14 cellular contexts compared by ENCODE assay signal in genomic region chr9:673966-674526, GRCh38.
DNase-seq lines count a peak whose midpoint lies in the region; ATAC-seq and TF ChIP-seq lines count a peak whose summit lies in the region.
"Had no signal": no experiment of that assay in that cellular context is flagged by ENCODE, and none has a peak within 500 bp of the region (broad histone marks: within the 10 kb centered on the region; RNA-seq: fewer than 3 reads in every experiment).

No MANE protein-coding gene starts in this region.

- H3K4me1 ChIP-seq in BLaER1 treated with 17β-estradiol and CSF1 and Interleukin-3, amounts not matched to agents 10 nM and 100 nM = peaks cover 0 to 23% (median 13%) of the 10 kb centered on the region in 10 experiments; a peak in 16 of 20 replicates
- H3K4me1 ChIP-seq in RWPE2 (ENCODE audit: insufficient read depth, poor library complexity, severe bottlenecking) (peaks cover 54% of the 10 kb centered on the region), foreskin keratinocyte (peaks cover 63% of the 10 kb centered on the region), trophoblast cell (ENCODE audit: control insufficient read depth in 1 of 2, insufficient read depth in 2 of 2, low read length in 2 of 2) (peaks cover 7 to 13% of the 10 kb centered on the region in 2 experiments)

- H3K27ac ChIP-seq in BLaER1 treated with 17β-estradiol and CSF1 and Interleukin-3, amounts not matched to agents 10 nM and 100 nM = no peak overlapping the region
- H3K27ac ChIP-seq in RWPE2 (ENCODE audit: poor library complexity, severe bottlenecking) (peak overlapping the region; percentile 84), foreskin keratinocyte (peak overlapping the region; percentile 73), trophoblast cell (ENCODE audit: low read depth, low read length) (peak overlapping the region; percentile 56)
- H3K27ac ChIP-seq: body of pancreas, spleen had no signal

- TF ChIP-seq CTCF in RWPE2 (IDR thresholded peaks at IDR 0.05; ENCODE audit: poor library complexity, severe bottlenecking) (no peak), foreskin keratinocyte (conservative IDR thresholded peaks at IDR 0.05) (no peak)

- no peaks in the 10 kb centered on the region for H3K36me3 ChIP-seq in BLaER1 treated with 17β-estradiol and CSF1 and Interleukin-3, amounts not matched to agents 10 nM and 100 nM
- no peaks in the 10 kb centered on the region for H3K36me3 ChIP-seq in RWPE2 (ENCODE audit: low read depth)
- peaks cover 0 to 3% of the 10 kb centered on the region in 2 experiments for H3K36me3 ChIP-seq in trophoblast cell (ENCODE audit: control insufficient read depth in 1 of 2, insufficient read depth in 2 of 2, low read length in 2 of 2)
- H3K36me3 ChIP-seq: spleen had no signal

- H2BK5ac ChIP-seq in trophoblast cell (ENCODE audit: low read depth, low read length, poor library complexity) = peak overlapping the region; percentile 59

- H4K20me1 ChIP-seq in BLaER1 treated with 17β-estradiol and CSF1 and Interleukin-3, amounts not matched to agents 10 nM and 100 nM = no peaks in the 10 kb centered on the region

- no peak overlapping the region for H3K9ac ChIP-seq in BLaER1 treated with 17β-estradiol and CSF1 and Interleukin-3, amounts not matched to agents 10 nM and 100 nM
- H3K9ac ChIP-seq in trophoblast cell (ENCODE audit: low read length) = no peak overlapping the region

- peaks cover 16 to 23% (median 18%) of the 10 kb centered on the region in 11 experiments for H3K9me3 ChIP-seq in BLaER1 treated with 17β-estradiol and CSF1 and Interleukin-3, amounts not matched to agents 10 nM and 100 nM (replicated peaks in 1 of 11)
- H3K9me3 ChIP-seq in RWPE2 (ENCODE audit: severe bottlenecking) (no peaks in the 10 kb centered on the region), trophoblast cell (ENCODE audit: insufficient read depth, low read depth, low read length) (no peaks in the 10 kb centered on the region)
- H3K9me3 ChIP-seq: body of pancreas had no signal

- no peak overlapping the region for H3K4me3 ChIP-seq in BLaER1 treated with 17β-estradiol and CSF1 and Interleukin-3, amounts not matched to agents 10 nM and 100 nM
- H3K4me3 ChIP-seq in RWPE2 (ENCODE audit: severe bottlenecking) = no peak overlapping the region
- no peak overlapping the region for H3K4me3 ChIP-seq in trophoblast cell (ENCODE audit: low read depth, low read length)
- H3K4me3 ChIP-seq: body of pancreas, spleen had no signal

- peaks cover 10% of the 10 kb centered on the region for H3K79me1 ChIP-seq in trophoblast cell (ENCODE audit: low read length)

- H4K12ac ChIP-seq in trophoblast cell (ENCODE audit: low read depth, low read length) = no peak overlapping the region

- no peaks in the 10 kb centered on the region for H3K27me3 ChIP-seq in BLaER1 treated with 17β-estradiol and CSF1 and Interleukin-3, amounts not matched to agents 10 nM and 100 nM
- no peaks in the 10 kb centered on the region for H3K27me3 ChIP-seq in RWPE2 (ENCODE audit: insufficient read depth, poor library complexity, severe bottlenecking)
- H3K27me3 ChIP-seq in foreskin keratinocyte = no peaks in the 10 kb centered on the region
- no peaks in the 10 kb centered on the region for H3K27me3 ChIP-seq in trophoblast cell (ENCODE audit: insufficient read depth, low read length)
- H3K27me3 ChIP-seq: body of pancreas, spleen had no signal

- H3K14ac ChIP-seq in trophoblast cell (ENCODE audit: low read length) = no peak overlapping the region

- H3K18ac ChIP-seq in trophoblast cell (ENCODE audit: low read length) = peak overlapping the region; percentile 41

- peak overlapping the region; percentile 85 for H2BK12ac ChIP-seq in trophoblast cell (ENCODE audit: low read length)

- H3K23ac ChIP-seq in trophoblast cell (ENCODE audit: low read length) = no peak overlapping the region

- H4K8ac ChIP-seq in trophoblast cell (ENCODE audit: low read depth, low read length) = peak overlapping the region; percentile 84

- H3K79me2 ChIP-seq in trophoblast cell (ENCODE audit: control insufficient read depth, insufficient read depth, low read length, poor library complexity) = no peaks in the 10 kb centered on the region

- H2AK5ac ChIP-seq in trophoblast cell (ENCODE audit: low read length) = peak overlapping the region; percentile 35

- WGBS in trophoblast cell (ENCODE audit: extremely low coverage, insufficient coverage, insufficient read length) = no CpG with 5 or more reads among the region's 3 CpGs

- ATAC-seq in RWPE2 (ENCODE audit: low read depth) (peak; percentile 9; the same call in 2 of the 3 replicates), foreskin keratinocyte (peak; percentile 75), SK-N-SH treated with all-trans-retinoic acid at 6 μM for 48 hours (no peak)
- ATAC-seq: body of pancreas, natural killer cell had no signal

- H2AFZ ChIP-seq in trophoblast cell (ENCODE audit: insufficient read depth, low read length, poor library complexity) = no peak overlapping the region

- no peak overlapping the region for H3K4ac ChIP-seq in trophoblast cell (ENCODE audit: low read depth, low read length)

- peak overlapping the region; percentile 30 for H2BK120ac ChIP-seq in trophoblast cell (ENCODE audit: insufficient read depth, low read length, poor library complexity)

- no peak for DNase-seq in RWPE2 (ENCODE audit: low spot score)
- no peak for DNase-seq in foreskin keratinocyte
- DNase-seq in trophoblast cell = no peak
- DNase-seq in NCI-H187 treated with DMSO at 0.1 percent for 48 hours (lab: John Stamatoyannopoulos, UW) = no peak
- DNase-seq in activated CD4-positive, alpha-beta T cell treated with anti-CD3 and anti-CD28 coated beads, Interleukin-2, amount 50 U/mL, for 4 hours = no peak
- no peak for DNase-seq in DMS53 treated with DMSO at 0.1 percent for 48 hours (lab: John Stamatoyannopoulos, UW; ENCODE audit: unreplicated experiment)
- DNase-seq: body of pancreas, EL, natural killer cell, NCI-H1417 treated with DMSO at 0.1 percent for 48 hours, spleen, T-helper 1 cell had no signal

- peak overlapping the region in 6 of 11 experiments; percentile 12 to 44 (median 32); a peak in 10 of 22 replicates for H3K4me2 ChIP-seq in BLaER1 treated with 17β-estradiol and CSF1 and Interleukin-3, amounts not matched to agents 10 nM and 100 nM
- no peak overlapping the region for H3K4me2 ChIP-seq in trophoblast cell (ENCODE audit: low read length)

- H4K91ac ChIP-seq in trophoblast cell (ENCODE audit: low read depth, low read length) = peak overlapping the region; percentile 61

TF ChIP-seq in SK-N-SH treated with all-trans-retinoic acid at 6 μM for 48 hours, 23 proteins besides CTCF, POLR2A, EP300 and RAD21 (continues in another document):
- TF ChIP-seq ARNTL (CRISPR knock-in tag; IDR thresholded peaks at IDR 0.05; ENCODE audit: borderline replicate concordance, low read depth) = no peak
- no peak for TF ChIP-seq TSHZ2 (CRISPR knock-in tag; IDR thresholded peaks at IDR 0.05)
- TF ChIP-seq, protein P1, sequence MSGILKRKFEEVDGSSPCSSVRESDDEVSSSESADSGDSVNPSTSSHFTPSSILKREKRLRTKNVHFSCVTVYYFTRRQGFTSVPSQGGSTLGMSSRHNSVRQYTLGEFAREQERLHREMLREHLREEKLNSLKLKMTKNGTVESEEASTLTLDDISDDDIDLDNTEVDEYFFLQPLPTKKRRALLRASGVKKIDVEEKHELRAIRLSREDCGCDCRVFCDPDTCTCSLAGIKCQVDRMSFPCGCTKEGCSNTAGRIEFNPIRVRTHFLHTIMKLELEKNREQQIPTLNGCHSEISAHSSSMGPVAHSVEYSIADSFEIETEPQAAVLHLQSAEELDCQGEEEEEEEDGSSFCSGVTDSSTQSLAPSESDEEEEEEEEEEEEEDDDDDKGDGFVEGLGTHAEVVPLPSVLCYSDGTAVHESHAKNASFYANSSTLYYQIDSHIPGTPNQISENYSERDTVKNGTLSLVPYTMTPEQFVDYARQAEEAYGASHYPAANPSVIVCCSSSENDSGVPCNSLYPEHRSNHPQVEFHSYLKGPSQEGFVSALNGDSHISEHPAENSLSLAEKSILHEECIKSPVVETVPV (CRISPR knock-in tag; IDR thresholded peaks at IDR 0.05) = no peak
- no peak for TF ChIP-seq CSDC2 (CRISPR knock-in tag; IDR thresholded peaks at IDR 0.05)
- TF ChIP-seq TCF4 (CRISPR knock-in tag; IDR thresholded peaks at IDR 0.05; ENCODE audit: borderline replicate concordance) = no peak
- TF ChIP-seq ZFP30 (CRISPR knock-in tag; IDR thresholded peaks at IDR 0.05) = no peak
- TF ChIP-seq ESRRG (CRISPR knock-in tag; IDR thresholded peaks at IDR 0.05) = no peak
- TF ChIP-seq ZNF70 (CRISPR knock-in tag; IDR thresholded peaks at IDR 0.05) = no peak
- no peak for TF ChIP-seq SNAI2 (CRISPR knock-in tag; IDR thresholded peaks at IDR 0.05)

Comparison
In these comparisons a context has a peak if more than half of its experiments do, and no peak if none do; other contexts are left out.
1. H3K27ac ChIP-seq: peak in RWPE2 (single experiment), foreskin keratinocyte (single experiment) and trophoblast cell (single experiment); none in BLaER1 treated with 17β-estradiol and CSF1 and Interleukin-3, amounts not matched to agents 10 nM and 100 nM (0 of 11).